9 cellular contexts compared by ENCODE assay signal in the genomic region with DNA sequence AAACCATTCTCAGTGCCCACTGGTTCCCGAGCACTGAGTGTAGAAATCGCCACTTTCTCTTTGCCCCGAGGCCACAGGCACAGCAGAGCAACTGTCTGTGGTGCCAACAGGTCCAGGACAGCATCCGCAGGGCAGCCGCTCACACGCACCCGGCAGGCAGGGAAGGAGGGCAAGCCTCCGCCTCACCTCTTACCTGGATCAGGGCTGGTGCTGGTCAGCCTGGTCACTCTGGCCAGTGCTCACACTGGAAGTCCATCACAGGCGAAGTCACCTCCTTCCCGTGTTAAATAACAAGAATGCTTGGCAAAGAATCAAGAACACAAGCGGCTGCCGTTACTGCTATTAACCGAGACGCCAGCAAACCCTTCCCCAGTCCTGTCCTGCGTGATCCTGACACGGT. TPM values are rescaled to one million over a fixed set of nuclear protein-coding genes. Genes with fewer than 3 reads are reported as not detected.
DNase-seq lines count a peak whose midpoint lies in the region; ATAC-seq, FAIRE-seq and TF ChIP-seq lines count a peak whose summit lies in the region.
"Had no signal": no experiment of that assay in that cellular context is flagged by ENCODE, and none has a peak within 500 bp of the region (broad histone marks: within the 10 kb centered on the region; RNA-seq: fewer than 3 reads in every experiment).

No MANE protein-coding gene starts in this region.

- peak overlapping the region; percentile 90 for H3K9ac ChIP-seq in HepG2 (ENCODE audit: insufficient read depth, low read depth, low read length)

- H3K27ac Mint-ChIP-seq in activated naive CD8-positive, alpha-beta T cell treated with anti-CD3 and anti-CD28 coated beads, Interleukin-2, amount 50 U/mL, for 24 hours, result peak overlapping the region; percentile 99

- peaks cover 13% of the 10 kb centered on the region for H3K4me1 ChIP-seq in cardiac muscle cell (ENCODE audit: low read depth)
- H3K4me1 ChIP-seq in HepG2 (ENCODE audit: insufficient read depth, low read length), result peaks cover 55% of the 10 kb centered on the region
- peaks cover 44 to 72% (median 48%) of the 10 kb centered on the region in 4 donors for H3K4me1 ChIP-seq in upper lobe of left lung

- H3K27me3 Mint-ChIP-seq in activated naive CD8-positive, alpha-beta T cell treated with anti-CD3 and anti-CD28 coated beads, Interleukin-2, amount 50 U/mL, for 24 hours, result peaks cover 3% of the 10 kb centered on the region

- no peak overlapping the region for H2AFZ ChIP-seq in HepG2 (ENCODE audit: low read length)

- peak overlapping the region; percentile 38 for H3K27ac ChIP-seq in cardiac muscle cell
- no peak overlapping the region for H3K27ac ChIP-seq in HepG2 (ENCODE audit: extremely low read length, insufficient read depth, low read length)
- peak overlapping the region in 2 of 4 donors; percentile 55 to 89 for H3K27ac ChIP-seq in upper lobe of left lung

- intact Hi-C loops in cardiac septum (cut with DNase I) (loop anchor here (5.0 kb wide), 1 partner anchor 34 kb away; no protein-coding TSS in a partner anchor), HepG2 (cut with micrococcal nuclease; ENCODE audit: unreplicated experiment) (no loop called here)

- no peak for FAIRE-seq in HepG2 (lab: Jason Lieb, UNC)

- H3K4me3 Mint-ChIP-seq in activated naive CD8-positive, alpha-beta T cell treated with anti-CD3 and anti-CD28 coated beads, Interleukin-2, amount 50 U/mL, for 24 hours, result peak overlapping the region; percentile 99

- H4K20me1 ChIP-seq in HepG2 (ENCODE audit: insufficient read depth, low read length), result peaks cover 52% of the 10 kb centered on the region

- POLR2A ChIA-PET in HepG2 (lab: Yijun Ruan, JAX), result interaction anchor here (0.8 to 3.6 kb wide), 3 partner anchors 28 to 54 kb away, joined by 3 to 30 read pairs (median 7); no protein-coding TSS in a partner anchor

- H3K9me3 Mint-ChIP-seq in activated naive CD8-positive, alpha-beta T cell treated with anti-CD3 and anti-CD28 coated beads, Interleukin-2, amount 50 U/mL, for 24 hours, result no peaks in the 10 kb centered on the region

- H3K27me3 ChIP-seq in cardiac muscle cell (no peaks in the 10 kb centered on the region), HepG2 (ENCODE audit: control insufficient read depth in 1 of 2, insufficient read depth in 2 of 2, low read length in 2 of 2) (no peaks in the 10 kb centered on the region; a peak in 1 of 5 replicates), upper lobe of left lung (no peaks in the 10 kb centered on the region)

- CTCF ChIA-PET in HepG2 (lab: Yijun Ruan, JAX; ENCODE audit: low intra/inter-chr PET ratio, low total read pairs), result no interaction called here

- no peaks in the 10 kb centered on the region for H3K9me3 ChIP-seq in cardiac muscle cell (ENCODE audit: low read depth)
- no peaks in the 10 kb centered on the region for H3K9me3 ChIP-seq in HepG2 (ENCODE audit: low read length)
- H3K9me3 ChIP-seq in upper lobe of left lung, result no peaks in the 10 kb centered on the region

- H3K79me2 ChIP-seq in HepG2 (ENCODE audit: insufficient read depth, low read length), result peaks cover 31% of the 10 kb centered on the region

- no peak for DNase-seq in cardiac muscle cell (ENCODE audit: low read depth in 1 of 2, low spot score in 1 of 2)
- DNase-seq in cardiac septum (ENCODE audit: low spot score), result no peak
- DNase-seq in activated naive CD8-positive, alpha-beta T cell treated with anti-CD3 and anti-CD28 coated beads, Interleukin-2, amount 50 U/mL, for 24 hours, result no peak
- no peak for DNase-seq in HepG2 (ENCODE audit: low spot score)
- no peak for DNase-seq in upper lobe of left lung
- DNase-seq in NCI-H345 (lab: John Stamatoyannopoulos, UW), result no peak
- DNase-seq in middle frontal gyrus (ENCODE audit: extremely low spot score, low spot score), result no peak

- TF ChIP-seq EP300 in HepG2 (IDR thresholded peaks at IDR 0.05; ENCODE audit: low read depth in 2 of 2, low read length in 2 of 2) (no peak), HepG2 (CRISPR knock-in tag; IDR thresholded peaks at IDR 0.05; ENCODE audit: borderline replicate concordance) (no peak), upper lobe of left lung (IDR thresholded peaks at IDR 0.05) (no peak)

- no peak for TF ChIP-seq CTCF in cardiac muscle cell (IDR thresholded peaks at IDR 0.05; ENCODE audit: low read depth, low read length)
- TF ChIP-seq CTCF in HepG2 (CRISPR knock-in tag; IDR thresholded peaks at IDR 0.05), result no peak
- no peak for TF ChIP-seq CTCF in upper lobe of left lung (IDR thresholded peaks at IDR 0.05)

- H3K36me3 ChIP-seq in cardiac muscle cell (peaks cover 44% of the 10 kb centered on the region), HepG2 (replicated peaks in 1 of 2; ENCODE audit: control insufficient read depth in 1 of 2, insufficient read depth in 2 of 2, low read length in 2 of 2) (peaks cover 11 to 20% of the 10 kb centered on the region in 2 experiments; a peak in 4 of 5 replicates), upper lobe of left lung (peaks cover 27 to 52% (median 48%) of the 10 kb centered on the region in 4 donors)

- 63% methylated on average over 10 of the region's 16 CpGs for WGBS in HepG2 (ENCODE audit: low lambda C conversion rate)
- WGBS in upper lobe of left lung, 2 donors, result 42 to 68% methylated on average over 14 to 16 of the region's 16 CpGs

- ATAC-seq in activated naive CD8-positive, alpha-beta T cell treated with anti-CD3 and anti-CD28 coated beads, Interleukin-2, amount 50 U/mL, for 24 hours, result no peak
- ATAC-seq in HepG2 (no peak), upper lobe of left lung (ENCODE audit: low FRiP score in 2 of 2) (no peak), GM21360 (IDR thresholded peaks at IDR 0.05; ENCODE audit: unreplicated experiment) (no peak)

- H3K36me3 Mint-ChIP-seq in activated naive CD8-positive, alpha-beta T cell treated with anti-CD3 and anti-CD28 coated beads, Interleukin-2, amount 50 U/mL, for 24 hours (ENCODE audit: low read depth), result peaks cover 43% of the 10 kb centered on the region

- in situ Hi-C loops in HepG2 (cut with HindIII; ENCODE audit: extremely low pct_ligation_motif_present, low pct_unique_long_range_greater_than_20kb), result no loop called here

- no peak overlapping the region for H3K4me3 ChIP-seq in cardiac muscle cell
- H3K4me3 ChIP-seq in HepG2 (replicated peaks in 1 of 3; ENCODE audit: insufficient read depth in 1 of 3, low read depth in 2 of 3, low read length in 3 of 3), result peak overlapping the region; percentile 75 to 89 (median 89)
- H3K4me3 ChIP-seq in upper lobe of left lung, result peak overlapping the region in 3 of 4 donors; percentile 59 to 93 (median 63)

- BruUV-seq in HepG2 (replicated peaks; lab: Mats Ljungman, UMichigan), result no TSS peak

- H3K4me2 ChIP-seq in HepG2 (ENCODE audit: low read depth, low read length), result peak overlapping the region; percentile 97

- H3K4me1 Mint-ChIP-seq in activated naive CD8-positive, alpha-beta T cell treated with anti-CD3 and anti-CD28 coated beads, Interleukin-2, amount 50 U/mL, for 24 hours, result peaks cover 38% of the 10 kb centered on the region

- TF ChIP-seq POLR2A in HepG2 (IDR thresholded peaks at IDR 0.05; ENCODE audit: insufficient read depth in 1 of 2, low read depth in 2 of 2, low read length in 2 of 2) (no peak), upper lobe of left lung (IDR thresholded peaks at IDR 0.05) (no peak)

- TF ChIP-seq RAD21 in HepG2 (CRISPR knock-in tag; IDR thresholded peaks at IDR 0.05), result no peak

RNA-seq across cellular contexts. Expression of gene DIPK1B, which starts 13.7 kb away (rescaled TPM):
- total RNA-seq in cardiac muscle cell, result 163 and 188 TPM in 2 replicates
- 162 and 190 TPM in 2 replicates for polyA plus RNA-seq in cardiac muscle cell
- 28.3 TPM for total RNA-seq in cardiac septum
- total RNA-seq in HepG2 (2016; rRNA removed; fragmentation: Illumina TruSeq; extraction: Trizol), result 0.18 and 0.28 TPM in 2 replicates
- total RNA-seq in HepG2 (2016; cell fraction: cytosol; rRNA removed; fragmentation: Illumina TruSeq; extraction: Trizol; ENCODE audit: low read depth), result 0.91 and 1.1 TPM in 2 replicates
- 0.28 and 0.41 TPM in 2 replicates for total RNA-seq in HepG2 (2016; cell fraction: insoluble cytoplasmic fraction; rRNA removed; fragmentation: Illumina TruSeq; extraction: Trizol)
- 0.99 and 1.2 TPM in 2 replicates for total RNA-seq in HepG2 (2016; cell fraction: membrane; rRNA removed; fragmentation: Illumina TruSeq; extraction: Trizol)
- 0.16 TPM in 1 of 2 replicates, not detected in the other for total RNA-seq in HepG2 (2016; cell fraction: nucleus; rRNA removed; fragmentation: Illumina TruSeq; extraction: Trizol)
- 3.9 and 7.2 TPM in 2 replicates for polyA plus RNA-seq in HepG2 (2011; rRNA removed)
- 4.8 and 7.5 TPM in 2 replicates for polyA plus RNA-seq in HepG2 (2011; cell fraction: cytosol; rRNA removed)
- polyA plus RNA-seq in HepG2 (2011; cell fraction: nucleus; rRNA removed), result 17.3 and 19.2 TPM in 2 replicates
- 3.2 TPM in 2 replicates for polyA plus RNA-seq in HepG2 (2012)
- 1.3 TPM in 2 replicates for polyA plus RNA-seq in HepG2 (2016; cell fraction: cytosol; fragmentation: Illumina TruSeq; extraction: Trizol; ENCODE audit: low read depth)
- 0.28 and 0.45 TPM in 2 replicates for polyA plus RNA-seq in HepG2 (2016; cell fraction: insoluble cytoplasmic fraction; fragmentation: Illumina TruSeq; extraction: Trizol; ENCODE audit: low read depth)
- 1.1 TPM in 2 replicates for polyA plus RNA-seq in HepG2 (2016; cell fraction: membrane; fragmentation: Illumina TruSeq; extraction: Trizol; ENCODE audit: low read depth)
- 0.56 and 0.57 TPM in 2 replicates for polyA plus RNA-seq in HepG2 (2016; cell fraction: nucleus; fragmentation: Illumina TruSeq; extraction: Trizol; ENCODE audit: insufficient read depth, low read depth)
- 0.07 and 7.1 TPM in 2 replicates for polyA minus RNA-seq in HepG2 (2011; rRNA and poly(A)+ RNA removed; ENCODE audit: low replicate concordance)
- polyA minus RNA-seq in HepG2 (2011; cell fraction: cytosol; rRNA and poly(A)+ RNA removed), result 2.7 and 3.6 TPM in 2 replicates
- 1.2 TPM in 2 replicates for polyA minus RNA-seq in HepG2 (2011; cell fraction: nucleus; rRNA and poly(A)+ RNA removed)
- total RNA-seq in upper lobe of left lung, result 10 to 100 TPM in 5 of 6 donors, 1 to 10 TPM in 1; 9.7 to 24.1 (median 17.0) TPM

RNA-seq across cellular contexts. Expression of gene LCN10, which starts 16.6 kb away (rescaled TPM):
- 0.63 TPM in 1 of 2 replicates, not detected in the other for total RNA-seq in cardiac muscle cell
- polyA plus RNA-seq in cardiac muscle cell, result 0.25 and 0.71 TPM in 2 replicates
- total RNA-seq in cardiac septum, result 3.3 TPM
- 0.14 and 0.53 TPM in 2 replicates for total RNA-seq in HepG2 (2016; rRNA removed; fragmentation: Illumina TruSeq; extraction: Trizol)
- total RNA-seq in HepG2 (2016; cell fraction: cytosol; rRNA removed; fragmentation: Illumina TruSeq; extraction: Trizol; ENCODE audit: low read depth), result not detected in 2 replicates
- 0.13 and 0.19 TPM in 2 replicates for total RNA-seq in HepG2 (2016; cell fraction: insoluble cytoplasmic fraction; rRNA removed; fragmentation: Illumina TruSeq; extraction: Trizol)
- 0.34 TPM in 2 replicates for total RNA-seq in HepG2 (2016; cell fraction: membrane; rRNA removed; fragmentation: Illumina TruSeq; extraction: Trizol)
- total RNA-seq in HepG2 (2016; cell fraction: nucleus; rRNA removed; fragmentation: Illumina TruSeq; extraction: Trizol), result 0.22 TPM in 1 of 2 replicates, not detected in the other
- polyA plus RNA-seq in HepG2 (2011; rRNA removed), result 0.61 and 0.84 TPM in 2 replicates
- 0.82 and 1.0 TPM in 2 replicates for polyA plus RNA-seq in HepG2 (2011; cell fraction: cytosol; rRNA removed)
- polyA plus RNA-seq in HepG2 (2011; cell fraction: nucleus; rRNA removed), result 0.85 and 1.8 TPM in 2 replicates
- polyA plus RNA-seq in HepG2 (2012), result 1.5 and 1.8 TPM in 2 replicates
- polyA plus RNA-seq in HepG2 (2016; cell fraction: cytosol; fragmentation: Illumina TruSeq; extraction: Trizol; ENCODE audit: low read depth), result 0.18 and 0.24 TPM in 2 replicates
- polyA plus RNA-seq in HepG2 (2016; cell fraction: insoluble cytoplasmic fraction; fragmentation: Illumina TruSeq; extraction: Trizol; ENCODE audit: low read depth), result 0.27 and 0.43 TPM in 2 replicates
- polyA plus RNA-seq in HepG2 (2016; cell fraction: membrane; fragmentation: Illumina TruSeq; extraction: Trizol; ENCODE audit: low read depth), result 0.15 and 0.43 TPM in 2 replicates
- 0.41 and 0.74 TPM in 2 replicates for polyA plus RNA-seq in HepG2 (2016; cell fraction: nucleus; fragmentation: Illumina TruSeq; extraction: Trizol; ENCODE audit: insufficient read depth, low read depth)
- 0.30 and 1.0 TPM in 2 replicates for polyA minus RNA-seq in HepG2 (2011; rRNA and poly(A)+ RNA removed; ENCODE audit: low replicate concordance)
- polyA minus RNA-seq in HepG2 (2011; cell fraction: cytosol; rRNA and poly(A)+ RNA removed), result not detected in 2 replicates
- not detected in 2 replicates for polyA minus RNA-seq in HepG2 (2011; cell fraction: nucleus; rRNA and poly(A)+ RNA removed)
- total RNA-seq in upper lobe of left lung, result 10 to 100 TPM in 1 of 6 donors, 1 to 10 TPM in 4, under 1 TPM in 1; 0.39 to 17.8 (median 2.2) TPM

RNA-seq across cellular contexts. Expression of gene LCN6, which starts 22.2 kb away (rescaled TPM):
- total RNA-seq in cardiac muscle cell (not detected in 2 replicates), cardiac septum (4.5 TPM), HepG2 (2016; rRNA removed; fragmentation: Illumina TruSeq; extraction: Trizol) (not detected in 2 replicates), upper lobe of left lung (10 to 100 TPM in 1 of 6 donors, 1 to 10 TPM in 3, not detected in 2; 2.7 to 35.1 (median 5.5) TPM)
- polyA plus RNA-seq in cardiac muscle cell (not detected in 2 replicates), HepG2 (2011; rRNA removed) (not detected in 2 replicates)
- total RNA-seq in HepG2 (2016; cell fraction: cytosol; rRNA removed; fragmentation: Illumina TruSeq; extraction: Trizol; ENCODE audit: low read depth), result not detected in 2 replicates
- total RNA-seq in HepG2 (2016; cell fraction: insoluble cytoplasmic fraction; rRNA removed; fragmentation: Illumina TruSeq; extraction: Trizol), result not detected in 2 replicates
- not detected in 2 replicates for total RNA-seq in HepG2 (2016; cell fraction: membrane; rRNA removed; fragmentation: Illumina TruSeq; extraction: Trizol)
- not detected in 2 replicates for total RNA-seq in HepG2 (2016; cell fraction: nucleus; rRNA removed; fragmentation: Illumina TruSeq; extraction: Trizol)
- polyA plus RNA-seq in HepG2 (2011; cell fraction: cytosol; rRNA removed), result not detected in 2 replicates
- not detected in 2 replicates for polyA plus RNA-seq in HepG2 (2011; cell fraction: nucleus; rRNA removed)
- not detected in 2 replicates for polyA plus RNA-seq in HepG2 (2012)
- polyA plus RNA-seq in HepG2 (2016; cell fraction: cytosol; fragmentation: Illumina TruSeq; extraction: Trizol; ENCODE audit: low read depth), result not detected in 2 replicates
- polyA plus RNA-seq in HepG2 (2016; cell fraction: insoluble cytoplasmic fraction; fragmentation: Illumina TruSeq; extraction: Trizol; ENCODE audit: low read depth), result not detected in 2 replicates
- not detected in 2 replicates for polyA plus RNA-seq in HepG2 (2016; cell fraction: membrane; fragmentation: Illumina TruSeq; extraction: Trizol; ENCODE audit: low read depth)
- polyA plus RNA-seq in HepG2 (2016; cell fraction: nucleus; fragmentation: Illumina TruSeq; extraction: Trizol; ENCODE audit: insufficient read depth, low read depth), result not detected in 2 replicates
- polyA minus RNA-seq in HepG2 (2011; rRNA and poly(A)+ RNA removed; ENCODE audit: low replicate concordance), result not detected in 2 replicates
- polyA minus RNA-seq in HepG2 (2011; cell fraction: cytosol; rRNA and poly(A)+ RNA removed), result not detected in 2 replicates
- not detected in 2 replicates for polyA minus RNA-seq in HepG2 (2011; cell fraction: nucleus; rRNA and poly(A)+ RNA removed)
- total RNA-seq: T-helper 1 cell treated with Interleukin-12 subunit alpha and Interleukin-12 subunit beta and Interleukin-4 antibody, amounts not matched to agents 30 ng/mL and 1 ng/mL, for 36 hours had no signal

RNA-seq across cellular contexts. Expression of gene LCN8, which starts 31.9 kb away (rescaled TPM):
- not detected in 2 replicates for total RNA-seq in cardiac muscle cell
- 0.81 TPM in 1 of 2 replicates, not detected in the other for polyA plus RNA-seq in cardiac muscle cell
- not detected for total RNA-seq in cardiac septum
- not detected in 2 replicates for total RNA-seq in HepG2 (2016; rRNA removed; fragmentation: Illumina TruSeq; extraction: Trizol)
- total RNA-seq in HepG2 (2016; cell fraction: cytosol; rRNA removed; fragmentation: Illumina TruSeq; extraction: Trizol; ENCODE audit: low read depth), result not detected in 2 replicates
- total RNA-seq in HepG2 (2016; cell fraction: insoluble cytoplasmic fraction; rRNA removed; fragmentation: Illumina TruSeq; extraction: Trizol), result not detected in 2 replicates
- total RNA-seq in HepG2 (2016; cell fraction: membrane; rRNA removed; fragmentation: Illumina TruSeq; extraction: Trizol), result not detected in 2 replicates
- total RNA-seq in HepG2 (2016; cell fraction: nucleus; rRNA removed; fragmentation: Illumina TruSeq; extraction: Trizol), result not detected in 2 replicates
- polyA plus RNA-seq in HepG2 (2011; rRNA removed), result 0.15 TPM in 1 of 2 replicates, not detected in the other
- polyA plus RNA-seq in HepG2 (2011; cell fraction: cytosol; rRNA removed), result 0.01 TPM in 1 of 2 replicates, not detected in the other
- 0.64 and 1.8 TPM in 2 replicates for polyA plus RNA-seq in HepG2 (2011; cell fraction: nucleus; rRNA removed)
- not detected in 2 replicates for polyA plus RNA-seq in HepG2 (2012)
- not detected in 2 replicates for polyA plus RNA-seq in HepG2 (2016; cell fraction: cytosol; fragmentation: Illumina TruSeq; extraction: Trizol; ENCODE audit: low read depth)
- not detected in 2 replicates for polyA plus RNA-seq in HepG2 (2016; cell fraction: insoluble cytoplasmic fraction; fragmentation: Illumina TruSeq; extraction: Trizol; ENCODE audit: low read depth)
- not detected in 2 replicates for polyA plus RNA-seq in HepG2 (2016; cell fraction: membrane; fragmentation: Illumina TruSeq; extraction: Trizol; ENCODE audit: low read depth)
- polyA plus RNA-seq in HepG2 (2016; cell fraction: nucleus; fragmentation: Illumina TruSeq; extraction: Trizol; ENCODE audit: insufficient read depth, low read depth), result not detected in 2 replicates
- not detected in 2 replicates for polyA minus RNA-seq in HepG2 (2011; rRNA and poly(A)+ RNA removed; ENCODE audit: low replicate concordance)
- not detected in 2 replicates for polyA minus RNA-seq in HepG2 (2011; cell fraction: cytosol; rRNA and poly(A)+ RNA removed)
- polyA minus RNA-seq in HepG2 (2011; cell fraction: nucleus; rRNA and poly(A)+ RNA removed), result not detected in 2 replicates
- total RNA-seq in upper lobe of left lung, result not detected
- total RNA-seq: T-helper 1 cell treated with Interleukin-12 subunit alpha and Interleukin-12 subunit beta and Interleukin-4 antibody, amounts not matched to agents 30 ng/mL and 1 ng/mL, for 36 hours had no signal

RNA-seq across cellular contexts. Expression of gene LCN15, which starts 38.2 kb away (rescaled TPM):
- total RNA-seq in cardiac muscle cell (0.32 and 0.77 TPM in 2 replicates), cardiac septum (not detected), HepG2 (2016; rRNA removed; fragmentation: Illumina TruSeq; extraction: Trizol) (0.29 and 1.3 TPM in 2 replicates), upper lobe of left lung (under 1 TPM in 1 of 6 donors, not detected in 5; 0.23 TPM)
- polyA plus RNA-seq in cardiac muscle cell (0.17 TPM in 1 of 2 replicates, not detected in the other), HepG2 (2011; rRNA removed) (32.9 and 53.7 TPM in 2 replicates)
- total RNA-seq in HepG2 (2016; cell fraction: cytosol; rRNA removed; fragmentation: Illumina TruSeq; extraction: Trizol; ENCODE audit: low read depth), result 1.3 and 1.9 TPM in 2 replicates
- 0.55 and 1.00 TPM in 2 replicates for total RNA-seq in HepG2 (2016; cell fraction: insoluble cytoplasmic fraction; rRNA removed; fragmentation: Illumina TruSeq; extraction: Trizol)
- 0.96 and 1.5 TPM in 2 replicates for total RNA-seq in HepG2 (2016; cell fraction: membrane; rRNA removed; fragmentation: Illumina TruSeq; extraction: Trizol)
- total RNA-seq in HepG2 (2016; cell fraction: nucleus; rRNA removed; fragmentation: Illumina TruSeq; extraction: Trizol), result 0.41 and 0.99 TPM in 2 replicates
- 35.0 and 114 TPM in 2 replicates for polyA plus RNA-seq in HepG2 (2011; cell fraction: cytosol; rRNA removed)
- 18.7 and 43.2 TPM in 2 replicates for polyA plus RNA-seq in HepG2 (2011; cell fraction: nucleus; rRNA removed)
- 13.7 and 27.0 TPM in 2 replicates for polyA plus RNA-seq in HepG2 (2012)
- polyA plus RNA-seq in HepG2 (2016; cell fraction: cytosol; fragmentation: Illumina TruSeq; extraction: Trizol; ENCODE audit: low read depth), result 1.2 and 1.3 TPM in 2 replicates
- polyA plus RNA-seq in HepG2 (2016; cell fraction: insoluble cytoplasmic fraction; fragmentation: Illumina TruSeq; extraction: Trizol; ENCODE audit: low read depth), result 0.36 and 0.57 TPM in 2 replicates
- 0.84 and 0.88 TPM in 2 replicates for polyA plus RNA-seq in HepG2 (2016; cell fraction: membrane; fragmentation: Illumina TruSeq; extraction: Trizol; ENCODE audit: low read depth)
- polyA plus RNA-seq in HepG2 (2016; cell fraction: nucleus; fragmentation: Illumina TruSeq; extraction: Trizol; ENCODE audit: insufficient read depth, low read depth), result 0.93 and 1.4 TPM in 2 replicates
- polyA minus RNA-seq in HepG2 (2011; rRNA and poly(A)+ RNA removed; ENCODE audit: low replicate concordance), result 28.1 TPM in 1 of 2 replicates, not detected in the other
- polyA minus RNA-seq in HepG2 (2011; cell fraction: cytosol; rRNA and poly(A)+ RNA removed), result 3.6 and 11.7 TPM in 2 replicates
- polyA minus RNA-seq in HepG2 (2011; cell fraction: nucleus; rRNA and poly(A)+ RNA removed), result 2.1 and 3.2 TPM in 2 replicates
- total RNA-seq: T-helper 1 cell treated with Interleukin-12 subunit alpha and Interleukin-12 subunit beta and Interleukin-4 antibody, amounts not matched to agents 30 ng/mL and 1 ng/mL, for 36 hours had no signal

Comparison
In these comparisons a context has a peak if more than half of its experiments do, and no peak if none do; other contexts are left out.
1. RNA of gene DIPK1B, which starts 13.7 kb away (total RNA-seq): 163 to 188 TPM in cardiac muscle cell, 28.3 TPM in cardiac septum (single experiment) and 9.7 to 24.1 TPM in upper lobe of left lung; 0.16 to 1.2 TPM in HepG2; every median in the first group is over 4 times any median in the second.